ENCODE assay signal across 1 cellular context in the genomic region with DNA sequence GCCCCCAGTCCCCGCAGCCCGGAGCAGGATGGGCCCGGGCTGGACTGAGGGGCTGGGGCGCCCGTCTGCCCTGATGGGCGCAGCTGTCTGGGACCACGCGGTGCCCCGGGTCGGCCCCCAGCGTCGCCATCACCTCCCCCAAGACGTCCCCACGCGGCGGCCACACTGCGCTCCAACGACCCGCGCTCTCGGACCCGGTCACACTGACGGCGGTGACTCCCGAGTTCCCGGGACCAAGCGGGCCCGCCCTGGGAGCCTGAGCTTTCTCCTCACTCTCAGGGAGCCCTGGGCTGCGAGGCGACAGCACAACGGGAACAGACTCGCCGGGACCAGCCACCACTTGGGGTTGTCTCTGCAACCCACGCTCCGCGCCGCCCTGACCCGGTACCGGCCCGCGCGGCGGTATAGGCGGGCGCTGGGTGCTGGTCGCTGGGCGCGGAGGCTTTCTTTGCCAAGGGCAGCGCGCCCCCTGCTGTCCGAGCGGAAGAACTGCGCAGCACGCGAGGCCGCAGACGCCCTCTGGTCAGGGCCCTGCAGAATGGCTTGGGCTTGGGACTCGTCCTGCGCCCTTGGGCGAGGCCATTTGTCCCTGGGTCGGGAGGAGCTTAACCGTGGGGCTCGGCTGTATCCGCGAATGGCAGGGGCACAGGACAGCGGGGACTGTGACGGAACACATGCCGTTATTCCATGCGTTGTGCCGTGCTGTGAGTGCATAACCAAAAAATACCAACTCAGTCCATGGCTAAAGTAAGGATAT.
A peak's percentile ranks its signal among the peaks of the same experiment; 100 is the strongest.
TF ChIP-seq lines count a peak whose summit lies in the region.

No MANE protein-coding gene starts in this region.

TF ChIP-seq in HepG2, 621 proteins besides CTCF, POLR2A, EP300 and RAD21 (continued from another document and continues in another):
- TF ChIP-seq HNRNPH1 (optimal IDR thresholded peaks at IDR 0.05; ENCODE audit: low read depth, low read length), result no peak
- TF ChIP-seq, protein P1, sequence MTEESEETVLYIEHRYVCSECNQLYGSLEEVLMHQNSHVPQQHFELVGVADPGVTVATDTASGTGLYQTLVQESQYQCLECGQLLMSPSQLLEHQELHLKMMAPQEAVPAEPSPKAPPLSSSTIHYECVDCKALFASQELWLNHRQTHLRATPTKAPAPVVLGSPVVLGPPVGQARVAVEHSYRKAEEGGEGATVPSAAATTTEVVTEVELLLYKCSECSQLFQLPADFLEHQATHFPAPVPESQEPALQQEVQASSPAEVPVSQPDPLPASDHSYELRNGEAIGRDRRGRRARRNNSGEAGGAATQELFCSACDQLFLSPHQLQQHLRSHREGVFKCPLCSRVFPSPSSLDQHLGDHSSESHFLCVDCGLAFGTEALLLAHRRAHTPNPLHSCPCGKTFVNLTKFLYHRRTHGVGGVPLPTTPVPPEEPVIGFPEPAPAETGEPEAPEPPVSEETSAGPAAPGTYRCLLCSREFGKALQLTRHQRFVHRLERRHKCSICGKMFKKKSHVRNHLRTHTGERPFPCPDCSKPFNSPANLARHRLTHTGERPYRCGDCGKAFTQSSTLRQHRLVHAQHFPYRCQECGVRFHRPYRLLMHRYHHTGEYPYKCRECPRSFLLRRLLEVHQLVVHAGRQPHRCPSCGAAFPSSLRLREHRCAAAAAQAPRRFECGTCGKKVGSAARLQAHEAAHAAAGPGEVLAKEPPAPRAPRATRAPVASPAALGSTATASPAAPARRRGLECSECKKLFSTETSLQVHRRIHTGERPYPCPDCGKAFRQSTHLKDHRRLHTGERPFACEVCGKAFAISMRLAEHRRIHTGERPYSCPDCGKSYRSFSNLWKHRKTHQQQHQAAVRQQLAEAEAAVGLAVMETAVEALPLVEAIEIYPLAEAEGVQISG (CRISPR knock-in tag; IDR thresholded peaks at IDR 0.05), result peak; percentile 58; the same call in 1 of the 2 replicates
- TF ChIP-seq PCBP2 (optimal IDR thresholded peaks at IDR 0.05; ENCODE audit: low read depth, low read length, poor library complexity, severe bottlenecking), result no peak
- no peak for TF ChIP-seq ZFP1 (CRISPR knock-in tag; IDR thresholded peaks at IDR 0.05)
- TF ChIP-seq AHDC1 (CRISPR knock-in tag; IDR thresholded peaks at IDR 0.05; ENCODE audit: borderline replicate concordance), result no peak
- 0 out of 2 replicates have a peak, but pooled peaks have one; percentile 90 for TF ChIP-seq ZNF713 (CRISPR knock-in tag; IDR thresholded peaks at IDR 0.05)
- TF ChIP-seq, protein P2, sequence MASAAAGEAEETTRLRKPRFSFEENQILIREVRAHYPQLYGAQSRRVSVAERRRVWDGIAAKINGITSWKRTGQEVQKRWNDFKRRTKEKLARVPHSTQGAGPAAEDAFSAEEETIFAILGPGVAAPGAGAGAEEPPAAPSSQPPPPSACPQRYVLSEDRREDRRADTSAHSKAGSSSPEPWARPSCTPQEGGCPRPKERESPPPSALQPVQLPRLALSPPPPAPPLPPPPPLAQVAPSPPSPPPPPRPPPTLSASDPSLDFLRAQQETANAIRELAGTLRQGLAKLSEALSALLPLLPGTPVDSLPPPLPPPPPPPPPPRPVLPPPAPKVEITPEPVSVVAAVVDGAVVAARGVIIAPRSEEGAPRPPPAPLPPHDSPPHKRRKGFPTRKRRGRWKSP (CRISPR knock-in tag; IDR thresholded peaks at IDR 0.05), result peak; percentile 69; the same call in 1 of the 2 replicates
- TF ChIP-seq, protein P3, sequence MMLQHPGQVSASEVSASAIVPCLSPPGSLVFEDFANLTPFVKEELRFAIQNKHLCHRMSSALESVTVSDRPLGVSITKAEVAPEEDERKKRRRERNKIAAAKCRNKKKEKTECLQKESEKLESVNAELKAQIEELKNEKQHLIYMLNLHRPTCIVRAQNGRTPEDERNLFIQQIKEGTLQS (CRISPR knock-in tag; IDR thresholded peaks at IDR 0.05), result no peak
- no peak for TF ChIP-seq HIVEP1 (CRISPR knock-in tag; IDR thresholded peaks at IDR 0.05)
- TF ChIP-seq, protein P4, sequence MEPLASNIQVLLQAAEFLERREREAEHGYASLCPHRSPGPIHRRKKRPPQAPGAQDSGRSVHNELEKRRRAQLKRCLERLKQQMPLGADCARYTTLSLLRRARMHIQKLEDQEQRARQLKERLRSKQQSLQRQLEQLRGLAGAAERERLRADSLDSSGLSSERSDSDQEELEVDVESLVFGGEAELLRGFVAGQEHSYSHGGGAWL (CRISPR knock-in tag; IDR thresholded peaks at IDR 0.05), result peak; percentile 47; the same call in 1 of the 2 replicates
- TF ChIP-seq ZNF782 (CRISPR knock-in tag; IDR thresholded peaks at IDR 0.05; ENCODE audit: borderline replicate concordance), result no peak; the same call in none of the 2 replicates
- no peak for TF ChIP-seq BRF2 (CRISPR knock-in tag; IDR thresholded peaks at IDR 0.05)
- TF ChIP-seq ZNF224 (CRISPR knock-in tag; IDR thresholded peaks at IDR 0.05), result 0 out of 2 replicates have a peak, but pooled peaks have one; percentile 56
- TF ChIP-seq ZNF530 (CRISPR knock-in tag; IDR thresholded peaks at IDR 0.05; ENCODE audit: low read depth), result no peak
- no peak for TF ChIP-seq ZNF282 (IDR thresholded peaks at IDR 0.05; ENCODE audit: partially characterized antibody)
- no peak for TF ChIP-seq KAT2B (IDR thresholded peaks at IDR 0.05; ENCODE audit: borderline replicate concordance, low read depth, low read length)
- TF ChIP-seq, protein P5, sequence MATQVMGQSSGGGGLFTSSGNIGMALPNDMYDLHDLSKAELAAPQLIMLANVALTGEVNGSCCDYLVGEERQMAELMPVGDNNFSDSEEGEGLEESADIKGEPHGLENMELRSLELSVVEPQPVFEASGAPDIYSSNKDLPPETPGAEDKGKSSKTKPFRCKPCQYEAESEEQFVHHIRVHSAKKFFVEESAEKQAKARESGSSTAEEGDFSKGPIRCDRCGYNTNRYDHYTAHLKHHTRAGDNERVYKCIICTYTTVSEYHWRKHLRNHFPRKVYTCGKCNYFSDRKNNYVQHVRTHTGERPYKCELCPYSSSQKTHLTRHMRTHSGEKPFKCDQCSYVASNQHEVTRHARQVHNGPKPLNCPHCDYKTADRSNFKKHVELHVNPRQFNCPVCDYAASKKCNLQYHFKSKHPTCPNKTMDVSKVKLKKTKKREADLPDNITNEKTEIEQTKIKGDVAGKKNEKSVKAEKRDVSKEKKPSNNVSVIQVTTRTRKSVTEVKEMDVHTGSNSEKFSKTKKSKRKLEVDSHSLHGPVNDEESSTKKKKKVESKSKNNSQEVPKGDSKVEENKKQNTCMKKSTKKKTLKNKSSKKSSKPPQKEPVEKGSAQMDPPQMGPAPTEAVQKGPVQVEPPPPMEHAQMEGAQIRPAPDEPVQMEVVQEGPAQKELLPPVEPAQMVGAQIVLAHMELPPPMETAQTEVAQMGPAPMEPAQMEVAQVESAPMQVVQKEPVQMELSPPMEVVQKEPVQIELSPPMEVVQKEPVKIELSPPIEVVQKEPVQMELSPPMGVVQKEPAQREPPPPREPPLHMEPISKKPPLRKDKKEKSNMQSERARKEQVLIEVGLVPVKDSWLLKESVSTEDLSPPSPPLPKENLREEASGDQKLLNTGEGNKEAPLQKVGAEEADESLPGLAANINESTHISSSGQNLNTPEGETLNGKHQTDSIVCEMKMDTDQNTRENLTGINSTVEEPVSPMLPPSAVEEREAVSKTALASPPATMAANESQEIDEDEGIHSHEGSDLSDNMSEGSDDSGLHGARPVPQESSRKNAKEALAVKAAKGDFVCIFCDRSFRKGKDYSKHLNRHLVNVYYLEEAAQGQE (IDR thresholded peaks at IDR 0.05; ENCODE audit: borderline replicate concordance in 1 of 2, low read depth in 1 of 2, low read length in 2 of 2), result no peak
- TF ChIP-seq DBP (CRISPR knock-in tag; IDR thresholded peaks at IDR 0.05; ENCODE audit: not compliant biosample characterization), result no peak
- peak; percentile 65; the same call in 1 of the 2 replicates for TF ChIP-seq ZNF563 (CRISPR knock-in tag; IDR thresholded peaks at IDR 0.05)
- no peak for TF ChIP-seq ZNF7 (CRISPR knock-in tag; IDR thresholded peaks at IDR 0.05)
- TF ChIP-seq, protein P6, sequence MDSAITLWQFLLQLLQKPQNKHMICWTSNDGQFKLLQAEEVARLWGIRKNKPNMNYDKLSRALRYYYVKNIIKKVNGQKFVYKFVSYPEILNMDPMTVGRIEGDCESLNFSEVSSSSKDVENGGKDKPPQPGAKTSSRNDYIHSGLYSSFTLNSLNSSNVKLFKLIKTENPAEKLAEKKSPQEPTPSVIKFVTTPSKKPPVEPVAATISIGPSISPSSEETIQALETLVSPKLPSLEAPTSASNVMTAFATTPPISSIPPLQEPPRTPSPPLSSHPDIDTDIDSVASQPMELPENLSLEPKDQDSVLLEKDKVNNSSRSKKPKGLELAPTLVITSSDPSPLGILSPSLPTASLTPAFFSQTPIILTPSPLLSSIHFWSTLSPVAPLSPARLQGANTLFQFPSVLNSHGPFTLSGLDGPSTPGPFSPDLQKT (CRISPR knock-in tag; IDR thresholded peaks at IDR 0.05; ENCODE audit: borderline replicate concordance), result no peak
- no peak for TF ChIP-seq RAD51 (IDR thresholded peaks at IDR 0.05; ENCODE audit: borderline replicate concordance)
- no peak for TF ChIP-seq NFRKB (IDR thresholded peaks at IDR 0.05)
- no peak for TF ChIP-seq ZNF569 (CRISPR knock-in tag; IDR thresholded peaks at IDR 0.05; ENCODE audit: borderline replicate concordance)
- TF ChIP-seq EED (CRISPR knock-in tag; IDR thresholded peaks at IDR 0.05), result peak; percentile 76; the same call in 1 of the 2 replicates
- peak; percentile 72 for TF ChIP-seq ERF (CRISPR knock-in tag; IDR thresholded peaks at IDR 0.05)
- TF ChIP-seq DNMT1 (CRISPR knock-in tag; IDR thresholded peaks at IDR 0.05), result peak; percentile 93
- TF ChIP-seq ZNF737 (CRISPR knock-in tag; IDR thresholded peaks at IDR 0.05; ENCODE audit: borderline replicate concordance), result no peak
- no peak for TF ChIP-seq MAFF (IDR thresholded peaks at IDR 0.05; ENCODE audit: low read depth, low read length)
- no peak for TF ChIP-seq RFX3 (CRISPR knock-in tag; IDR thresholded peaks at IDR 0.05)
- TF ChIP-seq FOXO1 (CRISPR knock-in tag; IDR thresholded peaks at IDR 0.05), result no peak; the same call in 1 of the 2 replicates
- no peak for TF ChIP-seq CENPX (CRISPR knock-in tag; IDR thresholded peaks at IDR 0.05)
- TF ChIP-seq ZNF232 (CRISPR knock-in tag; IDR thresholded peaks at IDR 0.05; ENCODE audit: borderline replicate concordance), result no peak; the same call in 1 of the 2 replicates
- TF ChIP-seq HOXA7 (CRISPR knock-in tag; IDR thresholded peaks at IDR 0.05), result no peak
- TF ChIP-seq PAX8 (CRISPR knock-in tag; IDR thresholded peaks at IDR 0.05; ENCODE audit: borderline replicate concordance), result peak; percentile 70; the same call in 1 of the 2 replicates
- no peak for TF ChIP-seq SRSF9 (IDR thresholded peaks at IDR 0.05; ENCODE audit: borderline replicate concordance, insufficient read depth, low read depth, low read length, poor library complexity, severe bottlenecking)
- TF ChIP-seq NR1H2 (CRISPR knock-in tag; IDR thresholded peaks at IDR 0.05; ENCODE audit: borderline replicate concordance, low read depth), result no peak
- TF ChIP-seq HBP1 (CRISPR knock-in tag; IDR thresholded peaks at IDR 0.05; ENCODE audit: low read depth), result 0 out of 2 replicates have a peak, but pooled peaks have one; percentile 42
